Comparison of ENCODE assay signal across 8 cellular contexts in genomic region chr17:42609814-42610801, GRCh38. TPM values are rescaled to one million over a fixed set of nuclear protein-coding genes. Genes with fewer than 3 reads are reported as not detected.
A peak's percentile ranks its signal among the peaks of the same experiment; 100 is the strongest.
DNase-seq lines count a peak whose midpoint lies in the region; ATAC-seq, FAIRE-seq and TF ChIP-seq lines count a peak whose summit lies in the region.
"Not testable (repeated sequence)": the region's sequence is repeated elsewhere in the genome, so short reads cannot be mapped to it uniquely, and the experiment has no call there.

No MANE protein-coding gene starts in this region.

- H3K27me3 ChIP-seq in Peyer's patch; endocrine pancreas (ENCODE audit: control insufficient read depth, insufficient read depth, low read length); layer of hippocampus (ENCODE audit: control insufficient read depth, insufficient read depth, low read length); psoas muscle (ENCODE audit: insufficient read depth in 3 of 3, low read length in 2 of 3): not testable (repeated sequence)

- peak; percentile 69 for FAIRE-seq in urothelium cell line (lab: Jason Lieb, UNC)

- not testable (repeated sequence) for H3K9me3 Mint-ChIP-seq in activated T-helper 17 cell treated with anti-CD3 and anti-CD28 coated beads, Interleukin-2, amount 50 U/mL, for 72 hours

- TF ChIP-seq POLR2A in Peyer's patch (IDR thresholded peaks at IDR 0.05): not testable (repeated sequence)

- not testable (repeated sequence) for TF ChIP-seq CTCF in Peyer's patch (IDR thresholded peaks at IDR 0.05); psoas muscle (IDR thresholded peaks at IDR 0.05)

- peak overlapping the region; percentile 64 to 98 (median 84) for H3K27ac ChIP-seq in Peyer's patch
- H3K27ac ChIP-seq in layer of hippocampus (ENCODE audit: low read depth, low read length): peak overlapping the region; percentile 56
- H3K27ac ChIP-seq in psoas muscle: peak overlapping the region; percentile 90

- peak overlapping the region; percentile 88 for H3K4me3 ChIP-seq in GM08714 (ENCODE audit: low read length)
- peak overlapping the region; percentile 68 to 95 (median 93) for H3K4me3 ChIP-seq in Peyer's patch
- peak overlapping the region; percentile 11 for H3K4me3 ChIP-seq in endocrine pancreas (ENCODE audit: control insufficient read depth, insufficient read depth, low read length)
- H3K4me3 ChIP-seq in psoas muscle: peak overlapping the region; percentile 79

- H3K4me3 Mint-ChIP-seq in activated T-helper 17 cell treated with anti-CD3 and anti-CD28 coated beads, Interleukin-2, amount 50 U/mL, for 72 hours: peak overlapping the region; percentile 96

- peaks cover 56% of the 10 kb centered on the region for H3K36me3 Mint-ChIP-seq in activated T-helper 17 cell treated with anti-CD3 and anti-CD28 coated beads, Interleukin-2, amount 50 U/mL, for 72 hours (ENCODE audit: low read depth)

- DNase-seq in Peyer's patch (peak in 1 of 3 donors; percentile 24), psoas muscle (peak; percentile 72)
- DNase-seq in urothelium cell line (ENCODE audit: low spot score): not testable (repeated sequence)

- H3K27me3 Mint-ChIP-seq in activated T-helper 17 cell treated with anti-CD3 and anti-CD28 coated beads, Interleukin-2, amount 50 U/mL, for 72 hours: not testable (repeated sequence)

- H3K9me3 ChIP-seq in Peyer's patch; endocrine pancreas (ENCODE audit: control insufficient read depth, low read length); psoas muscle: not testable (repeated sequence)

- H3K9ac ChIP-seq in endocrine pancreas (ENCODE audit: control insufficient read depth, insufficient read depth, low read length): peak overlapping the region; percentile 13

- not testable (repeated sequence) for H3K4me1 Mint-ChIP-seq in activated T-helper 17 cell treated with anti-CD3 and anti-CD28 coated beads, Interleukin-2, amount 50 U/mL, for 72 hours

- WGBS in psoas muscle, 3 donors: 6 to 11% (median 10%) methylated on average over 34 to 35 of the region's 42 CpGs

- H3K27ac Mint-ChIP-seq in activated T-helper 17 cell treated with anti-CD3 and anti-CD28 coated beads, Interleukin-2, amount 50 U/mL, for 72 hours: peak overlapping the region; percentile 94

- H3K36me3 ChIP-seq in Peyer's patch: peaks cover 0 to 25% (median 0%) of the 10 kb centered on the region in 3 donors
- not testable (repeated sequence) for H3K36me3 ChIP-seq in endocrine pancreas (ENCODE audit: control insufficient read depth, insufficient read depth, low read length)
- H3K36me3 ChIP-seq in psoas muscle (ENCODE audit: insufficient read depth in 1 of 2, low read depth in 1 of 2): peaks cover 10 to 38% of the 10 kb centered on the region in 2 donors

- H3K4me1 ChIP-seq in Peyer's patch: peaks cover 0 to 32% (median 12%) of the 10 kb centered on the region in 4 donors
- H3K4me1 ChIP-seq in endocrine pancreas (ENCODE audit: control insufficient read depth, insufficient read depth, low read length): not testable (repeated sequence)
- peaks cover 35% of the 10 kb centered on the region for H3K4me1 ChIP-seq in psoas muscle

- ATAC-seq in HG03108 (IDR thresholded peaks at IDR 0.05; ENCODE audit: unreplicated experiment): peak; percentile 1
- ATAC-seq in activated T-helper 17 cell treated with anti-CD3 and anti-CD28 coated beads, Interleukin-2, amount 50 U/mL, for 72 hours (replicated peaks): peak; percentile 1
- peak; percentile 55 to 62 (median 56) for ATAC-seq in psoas muscle

- intact Hi-C loops in psoas muscle (cut with DNase I): not testable (repeated sequence)

RNA-seq across cellular contexts. Expression of gene TUBG1, which starts 0.6 kb away (rescaled TPM):
- total RNA-seq in Peyer's patch: 10 to 100 TPM; 19.8 to 64.4 (median 37.9) TPM
- 10 to 100 TPM; 55.8 to 88.4 TPM for total RNA-seq in activated T-helper 17 cell treated with anti-CD3 and anti-CD28 coated beads, Interleukin-2, amount 50 U/mL, for 72 hours
- total RNA-seq in psoas muscle: 10 to 100 TPM; 46.9 to 78.1 (median 50.4) TPM
- polyA plus RNA-seq in psoas muscle: 10 to 100 TPM; 68.8 to 90.2 (median 81.0) TPM

RNA-seq across cellular contexts. Expression of gene RETREG3, which starts 0.9 kb away (rescaled TPM):
- 10 to 100 TPM; 31.4 to 66.6 (median 55.8) TPM for total RNA-seq in Peyer's patch
- total RNA-seq in activated T-helper 17 cell treated with anti-CD3 and anti-CD28 coated beads, Interleukin-2, amount 50 U/mL, for 72 hours: 10 to 100 TPM; 38.5 to 50.7 TPM
- total RNA-seq in psoas muscle: 10 to 100 TPM; 31.7 to 43.2 (median 37.6) TPM
- polyA plus RNA-seq in psoas muscle: 10 to 100 TPM; 13.9 to 35.0 (median 15.2) TPM

RNA-seq across cellular contexts. Expression of gene PSMC3IP, which starts 32.6 kb away (rescaled TPM):
- total RNA-seq in Peyer's patch: 1 to 10 TPM in 2 of 4 donors, not detected in 2; 1.2 to 1.5 TPM
- 10 to 100 TPM; 25.9 to 34.2 TPM for total RNA-seq in activated T-helper 17 cell treated with anti-CD3 and anti-CD28 coated beads, Interleukin-2, amount 50 U/mL, for 72 hours
- 1 to 10 TPM in 2 of 4 donors, under 1 TPM in 2; 0.26 to 3.3 (median 1.4) TPM for total RNA-seq in psoas muscle
- polyA plus RNA-seq in psoas muscle: 10 to 100 TPM in 1 of 3 donors, 1 to 10 TPM in 2; 3.8 to 13.3 (median 5.3) TPM

RNA-seq across cellular contexts. Expression of gene MLX, which starts 43.2 kb away (rescaled TPM):
- 100 to 1,000 TPM in 3 of 4 donors, 10 to 100 TPM in 1; 65.2 to 180 (median 133) TPM for total RNA-seq in Peyer's patch
- total RNA-seq in activated T-helper 17 cell treated with anti-CD3 and anti-CD28 coated beads, Interleukin-2, amount 50 U/mL, for 72 hours: 10 to 100 TPM; 46.2 to 57.8 TPM
- total RNA-seq in psoas muscle: 10 to 100 TPM; 45.2 to 67.9 (median 55.2) TPM
- polyA plus RNA-seq in psoas muscle: 100 to 1,000 TPM in 1 of 3 donors, 10 to 100 TPM in 2; 71.0 to 108 (median 89.2) TPM

RNA-seq across cellular contexts. Expression of gene COASY, which starts 48.2 kb away (rescaled TPM):
- total RNA-seq in Peyer's patch (10 to 100 TPM; 42.1 to 95.4 (median 80.2) TPM), psoas muscle (10 to 100 TPM; 31.6 to 45.4 (median 37.0) TPM)
- 100 to 1,000 TPM in 1 of 2 donors, 10 to 100 TPM in 1; 76.7 to 108 TPM for total RNA-seq in activated T-helper 17 cell treated with anti-CD3 and anti-CD28 coated beads, Interleukin-2, amount 50 U/mL, for 72 hours
- 100 to 1,000 TPM in 1 of 3 donors, 10 to 100 TPM in 2; 41.0 to 141 (median 73.5) TPM for polyA plus RNA-seq in psoas muscle

Comparison
In these comparisons a context has a peak if more than half of its experiments do, and no peak if none do; other contexts are left out.
1. H3K4me3 ChIP-seq: peak in every context shown above with its lines; median percentile 93 in Peyer's patch; 88 in GM08714; 79 in psoas muscle; 11 in endocrine pancreas.
2. ATAC-seq: peak in every context shown above with its lines; median percentile 56 in psoas muscle; 1 in HG03108; 1 in activated T-helper 17 cell treated with anti-CD3 and anti-CD28 coated beads, Interleukin-2, amount 50 U/mL, for 72 hours.
3. RNA of gene PSMC3IP, which starts 32.6 kb away (total RNA-seq): 25.9 to 34.2 TPM in activated T-helper 17 cell treated with anti-CD3 and anti-CD28 coated beads, Interleukin-2, amount 50 U/mL, for 72 hours; 0.26 to 3.3 TPM in psoas muscle and 1.2 to 1.5 TPM in Peyer's patch; every median in the first group is over 4 times any median in the second.
4. Peak in every context shown above with its lines, with median percentiles within 50 percentile points of each other: H3K27ac ChIP-seq.